Comparison of ENCODE assay signal across 8 cellular contexts in genomic region chrX:119606508-119607389, GRCh38. TPM values are rescaled to one million over a fixed set of nuclear protein-coding genes. Genes with fewer than 3 reads are reported as not detected.
DNase-seq lines count a peak whose midpoint lies in the region; ATAC-seq and TF ChIP-seq lines count a peak whose summit lies in the region.

No MANE protein-coding gene starts in this region.

- no peak for DNase-seq in AG04450 (ENCODE audit: low read depth, low spot score)
- DNase-seq in activated T-helper 1 cell treated with anti-CD3 and anti-CD28 coated beads, Interleukin-12 subunit alpha, Interleukin-12 subunit beta, Interleukin-2, Interleukin-4 antibody, amounts not matched to agents 30 ng/mL and 10 ng/mL and 1 ng/mL, durations not matched to agents 14 hours and 24 hours and 36 hours (ENCODE audit: low spot score), result no peak
- peak; percentile 58 for DNase-seq in iPS DF 4.7 (ENCODE audit: extremely low read depth, low spot score)
- DNase-seq in smooth muscle cell (lab: John Stamatoyannopoulos, UW; ENCODE audit: unreplicated experiment), result no peak
- no peak for DNase-seq in midbrain (lab: John Stamatoyannopoulos, UW)
- no peak for DNase-seq in activated CD4-positive, alpha-beta T cell treated with anti-CD3 and anti-CD28 coated beads, Interleukin-2, amount 50 U/mL, for 48 hours

- H3K27me3 Mint-ChIP-seq in activated T-helper 1 cell treated with anti-CD3 and anti-CD28 coated beads, Interleukin-12 subunit alpha, Interleukin-12 subunit beta, Interleukin-2, Interleukin-4 antibody, amounts not matched to agents 30 ng/mL and 10 ng/mL and 1 ng/mL, durations not matched to agents 14 hours and 24 hours and 36 hours (ENCODE audit: insufficient read depth), result no peaks in the 10 kb centered on the region

- no peaks in the 10 kb centered on the region for H3K9me3 Mint-ChIP-seq in activated T-helper 1 cell treated with anti-CD3 and anti-CD28 coated beads, Interleukin-12 subunit alpha, Interleukin-12 subunit beta, Interleukin-2, Interleukin-4 antibody, amounts not matched to agents 30 ng/mL and 10 ng/mL and 1 ng/mL, durations not matched to agents 14 hours and 24 hours and 36 hours

- ATAC-seq in GM18858 (IDR thresholded peaks at IDR 0.05; ENCODE audit: unreplicated experiment), result peak; percentile 11
- ATAC-seq in HG03342 (IDR thresholded peaks at IDR 0.05; ENCODE audit: unreplicated experiment), result peak; percentile 22

- H3K36me3 Mint-ChIP-seq in activated T-helper 1 cell treated with anti-CD3 and anti-CD28 coated beads, Interleukin-12 subunit alpha, Interleukin-12 subunit beta, Interleukin-2, Interleukin-4 antibody, amounts not matched to agents 30 ng/mL and 10 ng/mL and 1 ng/mL, durations not matched to agents 14 hours and 24 hours and 36 hours (ENCODE audit: low read depth), result peaks cover 4% of the 10 kb centered on the region

- CTCF ChIA-PET in AG04450 (lab: Charles Lee), result interaction anchor here (1.0 to 1.1 kb wide), 2 partner anchors 91 to 118 kb away, joined by 3 to 4 read pairs; no protein-coding TSS in a partner anchor

- peak overlapping the region; percentile 12 for H2AFZ ChIP-seq in smooth muscle cell (ENCODE audit: low read depth)

- POLR2A ChIA-PET in AG04450 (lab: Yijun Ruan, JAX), result interaction anchor here (0.5 to 1.2 kb wide), 4 partner anchors 25 to 325 kb away, joined by 3 to 4 read pairs (median 3); no protein-coding TSS in a partner anchor

- 53% methylated on average over 29 of the region's 29 CpGs for WGBS in smooth muscle cell (ENCODE audit: low lambda C conversion rate)

- H3F3A ChIP-seq in smooth muscle cell (ENCODE audit: low read depth), result no peaks in the 10 kb centered on the region

- no peak for TF ChIP-seq CTCF in AG04450 (IDR thresholded peaks at IDR 0.05; ENCODE audit: low read depth, low read length)
- TF ChIP-seq CTCF in smooth muscle cell (IDR thresholded peaks at IDR 0.05; ENCODE audit: borderline replicate concordance, insufficient read depth, poor library complexity, severe bottlenecking), result no peak

- peaks cover 30% of the 10 kb centered on the region for H3K4me1 Mint-ChIP-seq in activated T-helper 1 cell treated with anti-CD3 and anti-CD28 coated beads, Interleukin-12 subunit alpha, Interleukin-12 subunit beta, Interleukin-2, Interleukin-4 antibody, amounts not matched to agents 30 ng/mL and 10 ng/mL and 1 ng/mL, durations not matched to agents 14 hours and 24 hours and 36 hours (ENCODE audit: low read depth)

- H3K27me3 ChIP-seq in AG04450 (ENCODE audit: control insufficient read depth, insufficient read depth, low read length), result no peaks in the 10 kb centered on the region
- no peaks in the 10 kb centered on the region for H3K27me3 ChIP-seq in smooth muscle cell (ENCODE audit: low read depth)

- H3K27ac ChIP-seq in AG04450 (ENCODE audit: low read depth, low read length) (peak overlapping the region; percentile 85), smooth muscle cell (ENCODE audit: low read depth) (peak overlapping the region; percentile 80)

- intact Hi-C loops in activated T-helper 1 cell treated with anti-CD3 and anti-CD28 coated beads, Interleukin-12 subunit alpha, Interleukin-12 subunit beta, Interleukin-2, Interleukin-4 antibody, amounts not matched to agents 30 ng/mL and 10 ng/mL and 1 ng/mL, durations not matched to agents 14 hours and 24 hours and 36 hours (cut with micrococcal nuclease), result loop anchor here (1.0 to 2.0 kb wide), 9 partner anchors 32 to 337 kb away; partner anchors contain the start of genes NDUFA1, NKAP, RNF113A and RPL39

- H3K9me3 ChIP-seq in AG04450 (ENCODE audit: control insufficient read depth, insufficient read depth, low read length) (no peaks in the 10 kb centered on the region), smooth muscle cell (replicated peaks; ENCODE audit: low read depth) (no peaks in the 10 kb centered on the region)

- no peaks in the 10 kb centered on the region for H3K36me3 ChIP-seq in smooth muscle cell (ENCODE audit: low read depth)

- H3K27ac Mint-ChIP-seq in activated T-helper 1 cell treated with anti-CD3 and anti-CD28 coated beads, Interleukin-12 subunit alpha, Interleukin-12 subunit beta, Interleukin-2, Interleukin-4 antibody, amounts not matched to agents 30 ng/mL and 10 ng/mL and 1 ng/mL, durations not matched to agents 14 hours and 24 hours and 36 hours, result peak overlapping the region; percentile 97

- peak overlapping the region; percentile 74 for H3K9ac ChIP-seq in smooth muscle cell (ENCODE audit: low read depth)

- peaks cover 21% of the 10 kb centered on the region for H3K79me2 ChIP-seq in smooth muscle cell (ENCODE audit: low read depth)

- peaks cover 14% of the 10 kb centered on the region for H4K20me1 ChIP-seq in smooth muscle cell (ENCODE audit: low read depth)

- H3K4me2 ChIP-seq in smooth muscle cell, result peak overlapping the region; percentile 90

- no peaks in the 10 kb centered on the region for H3K4me1 ChIP-seq in smooth muscle cell (ENCODE audit: low read depth)

- H3K4me3 ChIP-seq in AG04450 (ENCODE audit: low read depth, low read length) (peak overlapping the region; percentile 90), smooth muscle cell (peak overlapping the region; percentile 62)

- peak overlapping the region; percentile 96 for H3K4me3 Mint-ChIP-seq in activated T-helper 1 cell treated with anti-CD3 and anti-CD28 coated beads, Interleukin-12 subunit alpha, Interleukin-12 subunit beta, Interleukin-2, Interleukin-4 antibody, amounts not matched to agents 30 ng/mL and 10 ng/mL and 1 ng/mL, durations not matched to agents 14 hours and 24 hours and 36 hours

RNA-seq across cellular contexts. Expression of gene NKRF, which starts 0.5 kb away (rescaled TPM):
- 5.0 and 6.4 TPM in 2 replicates for polyA plus RNA-seq in AG04450 (2011; rRNA removed)
- polyA minus RNA-seq in AG04450 (2011; rRNA and poly(A)+ RNA removed), result 4.1 and 5.9 TPM in 2 replicates
- total RNA-seq in activated T-helper 1 cell treated with anti-CD3 and anti-CD28 coated beads, Interleukin-12 subunit alpha, Interleukin-12 subunit beta, Interleukin-2, Interleukin-4 antibody, amounts not matched to agents 30 ng/mL and 10 ng/mL and 1 ng/mL, durations not matched to agents 14 hours and 24 hours and 36 hours, result 26.8 and 29.0 TPM in 2 replicates
- total RNA-seq in smooth muscle cell, result 5.6 and 8.0 TPM in 2 replicates
- 2.4 and 4.0 TPM in 2 replicates for polyA plus RNA-seq in smooth muscle cell

RNA-seq across cellular contexts. Expression of gene UBE2A, which starts 32.4 kb away (rescaled TPM):
- polyA plus RNA-seq in AG04450 (2011; rRNA removed), result 54.2 and 66.5 TPM in 2 replicates
- polyA minus RNA-seq in AG04450 (2011; rRNA and poly(A)+ RNA removed), result 14.8 and 26.1 TPM in 2 replicates
- total RNA-seq in activated T-helper 1 cell treated with anti-CD3 and anti-CD28 coated beads, Interleukin-12 subunit alpha, Interleukin-12 subunit beta, Interleukin-2, Interleukin-4 antibody, amounts not matched to agents 30 ng/mL and 10 ng/mL and 1 ng/mL, durations not matched to agents 14 hours and 24 hours and 36 hours, result 60.1 and 61.3 TPM in 2 replicates
- 76.0 and 76.7 TPM in 2 replicates for total RNA-seq in smooth muscle cell
- 86.4 and 101 TPM in 2 replicates for polyA plus RNA-seq in smooth muscle cell

RNA-seq across cellular contexts. Expression of gene STEEP1, which starts 41.5 kb away (rescaled TPM):
- polyA plus RNA-seq in AG04450 (2011; rRNA removed) (19.7 and 20.3 TPM in 2 replicates), smooth muscle cell (8.1 and 9.8 TPM in 2 replicates)
- 18.5 and 18.7 TPM in 2 replicates for polyA minus RNA-seq in AG04450 (2011; rRNA and poly(A)+ RNA removed)
- total RNA-seq in activated T-helper 1 cell treated with anti-CD3 and anti-CD28 coated beads, Interleukin-12 subunit alpha, Interleukin-12 subunit beta, Interleukin-2, Interleukin-4 antibody, amounts not matched to agents 30 ng/mL and 10 ng/mL and 1 ng/mL, durations not matched to agents 14 hours and 24 hours and 36 hours, result 25.0 and 25.9 TPM in 2 replicates
- total RNA-seq in smooth muscle cell, result 20.6 and 25.1 TPM in 2 replicates
